In the genomic region with DNA sequence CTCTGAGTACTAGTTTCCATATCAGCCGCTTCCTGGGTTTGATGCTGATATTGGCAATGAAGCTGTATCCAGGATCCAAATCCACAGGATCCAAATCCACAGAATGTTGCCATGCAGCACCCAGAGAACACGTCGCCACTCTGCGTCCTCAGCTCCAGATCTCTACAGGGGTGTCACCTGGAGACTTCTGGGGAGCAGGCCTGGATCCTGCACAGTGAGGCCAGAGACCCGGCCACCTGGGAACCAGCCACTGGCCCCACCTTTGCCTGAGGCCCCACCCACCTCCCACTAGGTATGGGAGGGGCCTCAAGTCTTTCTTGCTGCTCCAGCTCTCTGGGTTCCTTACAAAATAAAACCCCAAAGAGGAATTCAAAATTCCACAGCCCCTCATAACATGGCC, we compare ENCODE assay signal across 11 cellular contexts.
"Had no signal": no experiment of that assay in that cellular context is flagged by ENCODE, and none has a peak within 500 bp of the region (broad histone marks: within the 10 kb centered on the region; RNA-seq: fewer than 3 reads in every experiment).

No MANE protein-coding gene starts in this region.

- H3K36me3 ChIP-seq: thoracic aorta had no signal

- H3K27ac ChIP-seq: thoracic aorta had no signal

- H3K4me3 ChIP-seq: lung, thoracic aorta had no signal

- DNase-seq: activated CD8-positive, alpha-beta T cell treated with anti-CD3 and anti-CD28 coated beads, Interleukin-2, amount 10 ng/mL, durations not matched to agents 7 days and 5 days; activated effector memory CD4-positive, alpha-beta T cell treated with Interleukin-2 at 50 U/mL for 16 hours; amniotic stem cell; hypothalamus; left cardiac atrium; midbrain; naive B cell; stimulated activated naive CD8-positive, alpha-beta T cell treated with anti-CD3 and anti-CD28 coated beads, Interleukin-15, Interleukin-2, amounts not matched to agents 100 U/mL and 50 U/mL, for 24 hours had no signal

- FAIRE-seq: urothelium cell line had no signal

- H3K9me3 ChIP-seq: thoracic aorta had no signal
